Comparison of ENCODE assay signal across 25 cellular contexts in the genomic region with DNA sequence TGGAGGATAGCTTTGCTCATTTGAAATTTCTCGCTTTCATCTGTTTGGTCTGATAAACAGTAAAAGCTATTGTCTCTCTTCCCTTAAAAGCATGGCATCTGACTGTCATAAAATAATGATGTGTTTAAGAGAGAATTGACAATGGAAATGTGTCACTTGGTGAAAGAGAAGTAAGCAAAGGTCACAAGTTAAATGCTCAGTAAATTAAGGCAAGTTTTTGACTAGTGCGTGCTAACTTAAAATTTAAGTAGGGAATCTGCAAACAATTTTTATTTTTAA.
"Had no signal": no experiment of that assay in that cellular context is flagged by ENCODE, and none has a peak within 500 bp of the region (broad histone marks: within the 10 kb centered on the region; RNA-seq: fewer than 3 reads in every experiment).

No MANE protein-coding gene starts in this region.

- H3K9me3 ChIP-seq: ovary, psoas muscle had no signal

- H3K4me1 ChIP-seq: esophagus squamous epithelium, psoas muscle, spleen, upper lobe of left lung had no signal

- ATAC-seq: left lobe of liver; natural killer cell; psoas muscle; right cardiac atrium; stimulated activated memory B cell treated with anti-CD40 and anti-IgM and Interleukin-4, amounts not matched to agents 10 μg/mL and 1 μg/mL and 100 μg/mL, for 72 hours; stimulated activated naive CD8-positive, alpha-beta T cell treated with anti-CD3 and anti-CD28 coated beads, Interleukin-15, Interleukin-2, amounts not matched to agents 100 U/mL and 50 U/mL, for 24 hours had no signal

- H3K27me3 ChIP-seq: esophagus squamous epithelium, ovary, spleen, tibial nerve, upper lobe of left lung had no signal

- H3K4me3 ChIP-seq: coronary artery, esophagus squamous epithelium, lung, ovary, psoas muscle, skin epidermis, spleen, thoracic aorta, tibial nerve, upper lobe of left lung had no signal

- H3K36me3 ChIP-seq: esophagus squamous epithelium, ovary, spleen, thoracic aorta, tibial nerve, upper lobe of left lung had no signal

- H3K4me1 Mint-ChIP-seq: memory B cell; natural killer cell; stimulated activated memory B cell treated with anti-CD40 and anti-IgM and Interleukin-4, amounts not matched to agents 10 μg/mL and 1 μg/mL and 100 μg/mL, for 72 hours had no signal

- H3K27me3 Mint-ChIP-seq: memory B cell; stimulated activated memory B cell treated with anti-CD40 and anti-IgM and Interleukin-4, amounts not matched to agents 10 μg/mL and 1 μg/mL and 100 μg/mL, for 72 hours had no signal

- H3K27ac ChIP-seq: coronary artery, esophagus squamous epithelium, ovary, psoas muscle, skin epidermis, spleen, thoracic aorta, tibial nerve, upper lobe of left lung had no signal

- H3K4me3 Mint-ChIP-seq: memory B cell; natural killer cell; neural crest cell; stimulated activated memory B cell treated with anti-CD40 and anti-IgM and Interleukin-4, amounts not matched to agents 10 μg/mL and 1 μg/mL and 100 μg/mL, for 72 hours had no signal

- H3K27ac Mint-ChIP-seq: memory B cell; natural killer cell; stimulated activated memory B cell treated with anti-CD40 and anti-IgM and Interleukin-4, amounts not matched to agents 10 μg/mL and 1 μg/mL and 100 μg/mL, for 72 hours had no signal

- DNase-seq: dermis blood vessel endothelial cell; effector memory CD4-positive, alpha-beta T cell; erythroblast; esophagus squamous epithelium; hypothalamus; kidney; natural killer cell; nucleus accumbens; ovary; posterior cingulate gyrus; psoas muscle; right cardiac atrium; spleen; stimulated activated CD4-positive, alpha-beta T cell treated with anti-CD3 and anti-CD28 coated beads, Interleukin-4, amount 100 ng/mL, for 4 hours; stimulated activated naive CD8-positive, alpha-beta T cell treated with anti-CD3 and anti-CD28 coated beads, Interleukin-15, Interleukin-2, amounts not matched to agents 100 U/mL and 50 U/mL, for 24 hours; upper lobe of left lung had no signal

- H3K36me3 Mint-ChIP-seq: memory B cell; natural killer cell; stimulated activated memory B cell treated with anti-CD40 and anti-IgM and Interleukin-4, amounts not matched to agents 10 μg/mL and 1 μg/mL and 100 μg/mL, for 72 hours had no signal
